In the genomic region with DNA sequence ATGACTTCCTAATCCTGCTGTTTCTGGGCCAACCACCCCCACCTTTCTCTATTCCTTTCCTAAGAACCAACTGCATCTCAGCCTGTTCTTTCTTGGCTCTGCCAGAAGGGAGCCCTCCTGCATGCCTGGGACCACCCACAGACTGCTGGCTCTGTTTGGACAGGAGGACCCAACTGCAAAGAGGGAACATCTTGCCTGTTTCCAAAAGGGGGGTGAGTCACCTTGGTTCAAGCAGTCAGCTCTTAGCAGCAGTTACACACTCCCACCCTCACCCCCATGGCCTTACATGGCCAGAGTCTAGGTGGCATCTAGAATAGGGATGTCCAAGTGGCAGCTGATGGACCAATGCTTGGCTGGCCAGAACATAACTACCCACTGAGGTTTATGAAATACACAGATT, we compare ENCODE assay signal across 1 cellular context.
TF ChIP-seq lines count a peak whose summit lies in the region.

No MANE protein-coding gene starts in this region.

TF ChIP-seq in A549, 52 proteins besides CTCF, POLR2A, EP300 and RAD21 (continued from another document):
- TF ChIP-seq, protein P1, sequence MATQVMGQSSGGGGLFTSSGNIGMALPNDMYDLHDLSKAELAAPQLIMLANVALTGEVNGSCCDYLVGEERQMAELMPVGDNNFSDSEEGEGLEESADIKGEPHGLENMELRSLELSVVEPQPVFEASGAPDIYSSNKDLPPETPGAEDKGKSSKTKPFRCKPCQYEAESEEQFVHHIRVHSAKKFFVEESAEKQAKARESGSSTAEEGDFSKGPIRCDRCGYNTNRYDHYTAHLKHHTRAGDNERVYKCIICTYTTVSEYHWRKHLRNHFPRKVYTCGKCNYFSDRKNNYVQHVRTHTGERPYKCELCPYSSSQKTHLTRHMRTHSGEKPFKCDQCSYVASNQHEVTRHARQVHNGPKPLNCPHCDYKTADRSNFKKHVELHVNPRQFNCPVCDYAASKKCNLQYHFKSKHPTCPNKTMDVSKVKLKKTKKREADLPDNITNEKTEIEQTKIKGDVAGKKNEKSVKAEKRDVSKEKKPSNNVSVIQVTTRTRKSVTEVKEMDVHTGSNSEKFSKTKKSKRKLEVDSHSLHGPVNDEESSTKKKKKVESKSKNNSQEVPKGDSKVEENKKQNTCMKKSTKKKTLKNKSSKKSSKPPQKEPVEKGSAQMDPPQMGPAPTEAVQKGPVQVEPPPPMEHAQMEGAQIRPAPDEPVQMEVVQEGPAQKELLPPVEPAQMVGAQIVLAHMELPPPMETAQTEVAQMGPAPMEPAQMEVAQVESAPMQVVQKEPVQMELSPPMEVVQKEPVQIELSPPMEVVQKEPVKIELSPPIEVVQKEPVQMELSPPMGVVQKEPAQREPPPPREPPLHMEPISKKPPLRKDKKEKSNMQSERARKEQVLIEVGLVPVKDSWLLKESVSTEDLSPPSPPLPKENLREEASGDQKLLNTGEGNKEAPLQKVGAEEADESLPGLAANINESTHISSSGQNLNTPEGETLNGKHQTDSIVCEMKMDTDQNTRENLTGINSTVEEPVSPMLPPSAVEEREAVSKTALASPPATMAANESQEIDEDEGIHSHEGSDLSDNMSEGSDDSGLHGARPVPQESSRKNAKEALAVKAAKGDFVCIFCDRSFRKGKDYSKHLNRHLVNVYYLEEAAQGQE (IDR thresholded peaks at IDR 0.05) = no peak
- TF ChIP-seq EHMT2 (IDR thresholded peaks at IDR 0.05; ENCODE audit: low read depth) (no peak), RCOR1 (IDR thresholded peaks at IDR 0.05; ENCODE audit: low read depth, low read length) (no peak), ESRRA (IDR thresholded peaks at IDR 0.05; ENCODE audit: borderline replicate concordance, low read length) (no peak), MAFK (IDR thresholded peaks at IDR 0.05; ENCODE audit: partially characterized antibody) (no peak)
